In the genomic region with DNA sequence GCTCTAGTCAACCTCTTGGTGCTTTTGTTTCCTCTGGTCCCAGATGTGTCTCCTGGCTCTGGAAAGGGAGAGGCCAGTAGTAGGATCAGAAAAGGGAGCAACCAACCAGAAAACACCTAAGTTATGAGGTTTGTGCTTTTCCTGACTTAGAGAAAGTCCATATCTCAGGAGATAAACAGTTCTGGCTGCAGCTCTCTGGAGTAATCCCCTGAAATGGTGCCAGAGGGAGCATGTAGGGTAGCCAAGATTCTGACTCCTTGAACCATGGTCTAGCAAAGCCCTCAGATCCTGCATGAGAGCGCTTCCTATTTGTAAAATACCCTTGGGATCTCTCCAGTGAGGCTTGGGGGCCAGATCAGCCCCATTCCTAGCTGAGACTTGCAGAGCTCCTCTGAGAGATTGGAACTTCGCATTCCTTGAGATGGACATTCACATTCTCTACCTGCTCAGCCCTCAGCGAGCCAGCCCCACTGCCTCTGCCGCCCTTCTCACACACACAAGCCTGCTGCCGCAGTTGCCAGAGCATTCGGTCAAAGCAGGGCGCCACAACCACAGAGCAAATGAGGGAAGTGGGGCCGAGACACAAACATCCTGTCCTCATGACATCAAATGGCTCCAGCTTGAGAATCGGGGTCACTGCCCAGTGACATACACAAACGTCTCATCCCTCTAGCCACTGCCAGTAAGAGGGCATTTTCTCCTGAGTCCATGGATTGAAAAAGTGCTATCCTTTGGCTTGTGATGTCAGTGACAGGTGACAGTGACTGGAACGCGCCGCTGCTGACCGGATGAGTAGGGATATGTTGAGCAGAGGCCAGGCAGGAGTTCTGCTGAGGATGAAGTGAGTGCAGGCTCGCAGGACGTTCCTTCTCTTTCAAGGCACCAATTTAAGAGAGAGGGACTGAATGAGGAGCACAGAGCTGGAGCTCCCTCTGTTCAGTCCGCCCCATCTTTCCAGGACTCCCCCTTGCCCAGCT, we compare ENCODE assay signal across 14 cellular contexts. TPM values are rescaled to one million over a fixed set of nuclear protein-coding genes. Genes with fewer than 3 reads are reported as not detected.
A peak's percentile ranks its signal among the peaks of the same experiment; 100 is the strongest.
DNase-seq lines count a peak whose midpoint lies in the region; ATAC-seq and TF ChIP-seq lines count a peak whose summit lies in the region.
"Had no signal": no experiment of that assay in that cellular context is flagged by ENCODE, and none has a peak within 500 bp of the region (broad histone marks: within the 10 kb centered on the region; RNA-seq: fewer than 3 reads in every experiment).

No MANE protein-coding gene starts in this region.

- no peak overlapping the region for H2BK20ac ChIP-seq in IMR-90 (ENCODE audit: low read depth, low read length)

- no peak overlapping the region for H3K23ac ChIP-seq in IMR-90 (ENCODE audit: low read depth, low read length)

- intact Hi-C loops in IMR-90 (cut with micrococcal nuclease), result loop anchor here (10.0 kb wide), 1 partner anchor 417 kb away; no protein-coding TSS in a partner anchor

- TF ChIP-seq POLR2A in IMR-90 (IDR thresholded peaks at IDR 0.05; ENCODE audit: low read depth, low read length), result no peak

- no peak overlapping the region for H2AFZ ChIP-seq in IMR-90 (replicated peaks; ENCODE audit: low read length, poor library complexity)

- POLR2A ChIA-PET in IMR-90 (lab: Charles Lee; ENCODE audit: unreplicated experiment), result interaction anchor here (0.6 kb wide), 1 partner anchor 8 kb away, joined by 11 read pairs; no protein-coding TSS in a partner anchor

- H2BK120ac ChIP-seq in IMR-90 (ENCODE audit: low read depth, low read length), result no peak overlapping the region

- H2BK15ac ChIP-seq in IMR-90 (ENCODE audit: low read depth, low read length), result no peak overlapping the region

- no peak overlapping the region for H4K91ac ChIP-seq in IMR-90 (ENCODE audit: insufficient read depth, low read depth, low read length)

- H3K27ac Mint-ChIP-seq in mesothelial cell of epicardium, result no peak overlapping the region

- peak overlapping the region; percentile 69; the same call in 1 of the 2 replicates for H2AK5ac ChIP-seq in IMR-90 (ENCODE audit: low read depth, low read length)

- no peak overlapping the region for H3K4ac ChIP-seq in IMR-90 (ENCODE audit: low read depth, low read length)

- CTCF ChIA-PET in IMR-90 (lab: Yijun Ruan, JAX), result no interaction called here

- no peak for TF ChIP-seq CTCF in IMR-90 (conservative IDR thresholded peaks at IDR 0.05; ENCODE audit: low read depth, low read length)
- no peak for TF ChIP-seq CTCF in mesothelial cell of epicardium (IDR thresholded peaks at IDR 0.05; ENCODE audit: unreplicated experiment)

- H3K27ac ChIP-seq in IMR-90 (ENCODE audit: insufficient read depth, low read length) (no peak overlapping the region), mucosa of rectum (ENCODE audit: low read depth in 2 of 2, low read length in 2 of 2) (peak overlapping the region; percentile 38 to 47)
- H3K27ac ChIP-seq: SJSA1 had no signal

- peaks cover 2% of the 10 kb centered on the region for H3K36me3 Mint-ChIP-seq in mesothelial cell of epicardium

- no peak overlapping the region for H3K4me3 ChIP-seq in IMR-90 (ENCODE audit: insufficient read depth, low read depth, low read length)
- no peak overlapping the region for H3K4me3 ChIP-seq in mucosa of rectum (ENCODE audit: low read length in 2 of 2)
- H3K4me3 ChIP-seq in MG63, result no peak overlapping the region
- H3K4me3 ChIP-seq: SJSA1 had no signal

- H3K36me3 ChIP-seq in IMR-90 (ENCODE audit: control insufficient read depth, insufficient read depth, low read length) (peaks cover 7% of the 10 kb centered on the region; the same call in 1 of the 2 replicates), mucosa of rectum (ENCODE audit: control insufficient read depth in 2 of 2, insufficient read depth in 2 of 2, low read length in 2 of 2) (peaks cover 5 to 16% of the 10 kb centered on the region in 2 donors), MG63 (no peaks in the 10 kb centered on the region)
- H3K36me3 ChIP-seq: SJSA1 had no signal

- no peak overlapping the region for H2BK5ac ChIP-seq in IMR-90 (ENCODE audit: low read depth, low read length, poor library complexity, severe bottlenecking)

- peak; percentile 21 for ATAC-seq in IMR-90 (ENCODE audit: low read depth)

- H3K9me3 ChIP-seq in IMR-90 (ENCODE audit: control insufficient read depth, insufficient read depth, low read length), result no peaks in the 10 kb centered on the region
- H3K9me3 ChIP-seq in mucosa of rectum (ENCODE audit: control insufficient read depth in 2 of 2, low read length in 2 of 2), result no peaks in the 10 kb centered on the region
- no peaks in the 10 kb centered on the region for H3K9me3 ChIP-seq in MG63
- H3K9me3 ChIP-seq: SJSA1 had no signal

- H3K9ac ChIP-seq in IMR-90 (ENCODE audit: low read depth, low read length), result no peak overlapping the region
- peak overlapping the region in 1 of 2 donors; percentile 34 for H3K9ac ChIP-seq in mucosa of rectum (ENCODE audit: low read depth in 1 of 2, low read length in 2 of 2)

- no peak overlapping the region for H3K4me2 ChIP-seq in IMR-90 (ENCODE audit: low read depth, low read length)

- TF ChIP-seq RAD21 in IMR-90 (IDR thresholded peaks at IDR 0.05; ENCODE audit: low read length), result no peak

- in situ Hi-C loops in IMR-90 (cut with MboI; ENCODE audit: low sequenced_read_pairs), result no loop called here

- peaks cover 2 to 12% of the 10 kb centered on the region in 2 experiments; a peak in 2 of 4 replicates for H3K79me1 ChIP-seq in IMR-90 (ENCODE audit: low read depth in 1 of 2, low read length in 2 of 2)

- no peak overlapping the region for H4K5ac ChIP-seq in IMR-90 (ENCODE audit: low read depth, low read length)

- H3K9me3 Mint-ChIP-seq in mesothelial cell of epicardium, result no peaks in the 10 kb centered on the region

- H3K4me1 ChIP-seq in IMR-90 (ENCODE audit: control insufficient read depth, insufficient read depth, low read length), result peaks cover 1% of the 10 kb centered on the region
- H3K4me1 ChIP-seq in mucosa of rectum (ENCODE audit: control insufficient read depth in 2 of 2, insufficient read depth in 2 of 2, low read length in 2 of 2), result peaks cover 17 to 30% of the 10 kb centered on the region in 2 donors

- WGBS in IMR-90 (ENCODE audit: extremely low coverage in 2 of 2, insufficient read length in 1 of 2), 2 experiments, result 58% methylated on average over 4 of the region's 17 CpGs; no CpG with 5 or more reads in 1 of the 2 experiments

- H3K56ac ChIP-seq in IMR-90 (ENCODE audit: extremely low read depth, insufficient read depth, low read length), result no peak overlapping the region

- DNase-seq in AG08396 (ENCODE audit: low spot score) (peak; percentile 5), IMR-90 (no peak), amniotic epithelial cell (ENCODE audit: low read depth) (peak; percentile 66), dedifferentiated amniotic fluid mesenchymal stem cell (ENCODE audit: extremely low spot score) (no peak), MG63 (no peak), SHP77 treated with DMSO at 0.1 percent for 48 hours (lab: John Stamatoyannopoulos, UW) (no peak), mesothelial cell of epicardium (ENCODE audit: low spot score in 2 of 2, unreplicated experiment in 2 of 2) (no peak)
- DNase-seq: AML-193; HCEC 1CT; NCI-H345; stimulated activated CD4-positive, alpha-beta T cell treated with anti-CD3 and anti-CD28 coated beads, Interleukin-15, amount 100 ng/mL, for 24 hours; stimulated activated naive CD4-positive, alpha-beta T cell treated with Interleukin-2 at 50 U/mL for 16 hours had no signal

- H4K8ac ChIP-seq in IMR-90 (ENCODE audit: low read depth in 2 of 2, low read length in 2 of 2), result no peak overlapping the region

- no peaks in the 10 kb centered on the region for H3K27me3 ChIP-seq in IMR-90 (ENCODE audit: control insufficient read depth, insufficient read depth, low read length)
- H3K27me3 ChIP-seq in mucosa of rectum (ENCODE audit: control insufficient read depth in 2 of 2, insufficient read depth in 2 of 2, low read length in 2 of 2), result no peaks in the 10 kb centered on the region
- H3K27me3 ChIP-seq in MG63, result no peaks in the 10 kb centered on the region
- H3K27me3 ChIP-seq: SJSA1 had no signal

- H4K20me1 ChIP-seq in IMR-90 (ENCODE audit: insufficient read depth, low read length), result no peaks in the 10 kb centered on the region

- peaks cover 2% of the 10 kb centered on the region; the same call in 1 of the 2 replicates for H3K9me1 ChIP-seq in IMR-90 (ENCODE audit: insufficient read depth, low read length)

- dilution Hi-C loops in IMR-90 (cut with HindIII; ENCODE audit: low sequenced_read_pairs, unreplicated experiment), result no loop called here

- H2AK9ac ChIP-seq in IMR-90 (replicated peaks; ENCODE audit: low read depth, low read length, poor library complexity), result no peak overlapping the region

- H3K4me3 Mint-ChIP-seq in mesothelial cell of epicardium, result no peak overlapping the region

- H3K18ac ChIP-seq in IMR-90 (ENCODE audit: low read depth, low read length), result no peak overlapping the region

- no TSS peak for BruUV-seq in IMR-90 (replicated peaks; lab: Mats Ljungman, UMichigan)

- peaks cover 45% of the 10 kb centered on the region for H3K27me3 Mint-ChIP-seq in mesothelial cell of epicardium (ENCODE audit: low read depth)

- H3K14ac ChIP-seq in IMR-90 (replicated peaks; ENCODE audit: low read depth, low read length), result no peak overlapping the region

- peaks cover 12% of the 10 kb centered on the region for H3K4me1 Mint-ChIP-seq in mesothelial cell of epicardium

RNA-seq across cellular contexts. Expression of a gene that starts 5.0 kb away (rescaled TPM):
- total RNA-seq in IMR-90 (2012; rRNA removed), result 3.1 and 3.2 TPM in 2 replicates
- polyA plus RNA-seq in IMR-90 (2012; rRNA removed), result 4.5 and 4.6 TPM in 2 replicates
- 3.3 and 4.4 TPM in 2 replicates for polyA plus RNA-seq in IMR-90 (2012; cell fraction: cytosol; rRNA removed)
- 3.2 and 4.0 TPM in 2 replicates for polyA plus RNA-seq in IMR-90 (2012; cell fraction: nucleus; rRNA removed; ENCODE audit: low replicate concordance)
- 7.8 and 8.9 TPM in 2 replicates for total RNA-seq in MG63 (2014; rRNA removed; shearing (Covaris generic); ENCODE audit: low replicate concordance)
- total RNA-seq in mesothelial cell of epicardium, result 5.2 to 6.1 TPM (median 5.7 TPM) in 3 replicates

RNA-seq across cellular contexts. Expression of a gene that starts 6.7 kb away (rescaled TPM):
- total RNA-seq in IMR-90 (2012; rRNA removed) (18.3 and 22.0 TPM in 2 replicates), mesothelial cell of epicardium (29.9 to 31.2 TPM (median 30.2 TPM) in 3 replicates)
- 48.3 and 53.1 TPM in 2 replicates for polyA plus RNA-seq in IMR-90 (2012; rRNA removed)
- 41.4 and 69.6 TPM in 2 replicates for polyA plus RNA-seq in IMR-90 (2012; cell fraction: cytosol; rRNA removed)
- polyA plus RNA-seq in IMR-90 (2012; cell fraction: nucleus; rRNA removed; ENCODE audit: low replicate concordance), result 126 and 323 TPM in 2 replicates
- total RNA-seq in MG63 (2014; rRNA removed; shearing (Covaris generic); ENCODE audit: low replicate concordance), result 28.6 and 48.8 TPM in 2 replicates

RNA-seq across cellular contexts. Expression of a gene that starts 27.6 kb away (rescaled TPM):
- 13.3 and 14.2 TPM in 2 replicates for total RNA-seq in IMR-90 (2012; rRNA removed)
- polyA plus RNA-seq in IMR-90 (2012; rRNA removed), result 34.2 and 37.1 TPM in 2 replicates
- polyA plus RNA-seq in IMR-90 (2012; cell fraction: cytosol; rRNA removed), result 25.3 and 30.3 TPM in 2 replicates
- polyA plus RNA-seq in IMR-90 (2012; cell fraction: nucleus; rRNA removed; ENCODE audit: low replicate concordance), result 57.7 and 127 TPM in 2 replicates
- total RNA-seq in MG63 (2014; rRNA removed; shearing (Covaris generic); ENCODE audit: low replicate concordance), result 17.1 and 36.4 TPM in 2 replicates
- 99.0 to 110 TPM (median 108 TPM) in 3 replicates for total RNA-seq in mesothelial cell of epicardium

RNA-seq across cellular contexts. Expression of a gene that starts 31.1 kb away (rescaled TPM):
- total RNA-seq in IMR-90 (2012; rRNA removed), result 0.90 and 1.1 TPM in 2 replicates
- polyA plus RNA-seq in IMR-90 (2012; rRNA removed), result 4.0 and 5.2 TPM in 2 replicates
- polyA plus RNA-seq in IMR-90 (2012; cell fraction: cytosol; rRNA removed), result 1.9 and 4.4 TPM in 2 replicates
- polyA plus RNA-seq in IMR-90 (2012; cell fraction: nucleus; rRNA removed; ENCODE audit: low replicate concordance), result 27.5 and 68.3 TPM in 2 replicates
- 12.1 and 15.7 TPM in 2 replicates for total RNA-seq in MG63 (2014; rRNA removed; shearing (Covaris generic); ENCODE audit: low replicate concordance)
- total RNA-seq in mesothelial cell of epicardium, result 51.7 to 52.7 TPM (median 52.6 TPM) in 3 replicates

Comparison
In these comparisons a context has a peak if more than half of its experiments do, and no peak if none do; other contexts are left out.
1. DNase-seq: peak in AG08396 (single experiment) and amniotic epithelial cell (single experiment); none in IMR-90 (single experiment), dedifferentiated amniotic fluid mesenchymal stem cell (single experiment), MG63 (single experiment), SHP77 treated with DMSO at 0.1 percent for 48 hours (single experiment) and mesothelial cell of epicardium (0 of 2).